ENCODE assay signal across 16 cellular contexts in genomic region chr5:126031989-126032716, GRCh38.
DNase-seq lines count a peak whose midpoint lies in the region; TF ChIP-seq lines count a peak whose summit lies in the region.
"Had no signal": no experiment of that assay in that cellular context is flagged by ENCODE, and none has a peak within 500 bp of the region (broad histone marks: within the 10 kb centered on the region; RNA-seq: fewer than 3 reads in every experiment).

No MANE protein-coding gene starts in this region.

- no peaks in the 10 kb centered on the region for H3K9me3 ChIP-seq in testis
- H3K9me3 ChIP-seq: ovary had no signal

- H3K27ac ChIP-seq in testis: no peak overlapping the region
- H3K27ac ChIP-seq: ovary had no signal

- no peaks in the 10 kb centered on the region for H3K27me3 ChIP-seq in testis
- no peaks in the 10 kb centered on the region for H3K27me3 ChIP-seq in H7 (ENCODE audit: control insufficient read depth, insufficient read depth, low read length)
- H3K27me3 ChIP-seq: ovary had no signal

- H3K36me3 ChIP-seq in testis (ENCODE audit: low read depth, missing control alignments) (no peaks in the 10 kb centered on the region), H7 (replicated peaks; ENCODE audit: control insufficient read depth, insufficient read depth, low read length) (no peaks in the 10 kb centered on the region)
- H3K36me3 ChIP-seq: ovary had no signal

- TF ChIP-seq CTCF in testis (IDR thresholded peaks at IDR 0.05): no peak

- intact Hi-C loops in cardiac septum (cut with DNase I) (no loop called here), testis (cut with DNase I; ENCODE audit: low total_unique reads) (no loop called here)

- no peak for TF ChIP-seq POLR2A in testis (IDR thresholded peaks at IDR 0.05)

- no peak overlapping the region for H3K4me3 ChIP-seq in testis
- H3K4me3 ChIP-seq in H7 (ENCODE audit: insufficient read depth, low read depth, low read length): no peak overlapping the region
- H3K4me3 ChIP-seq: ovary had no signal

- no peaks in the 10 kb centered on the region for H3K4me1 ChIP-seq in testis

- 73 to 85% methylated on average over 7 of the region's 7 CpGs for WGBS in testis, 2 donors

- peak; percentile 61 for DNase-seq in NCI-H345 (lab: John Stamatoyannopoulos, UW)
- no peak for DNase-seq in NCI-H345 treated with DMSO at 0.1 percent for 48 hours (lab: John Stamatoyannopoulos, UW; ENCODE audit: unreplicated experiment)
- peak; percentile 5 for DNase-seq in amniotic stem cell (lab: John Stamatoyannopoulos, UW)
- DNase-seq in cardiac septum (ENCODE audit: low spot score): peak; percentile 83
- peak; percentile 29 for DNase-seq in testis
- no peak for DNase-seq in COLO668 (lab: John Stamatoyannopoulos, UW; ENCODE audit: unreplicated experiment)
- no peak for DNase-seq in H7
- DNase-seq in 8988T: no peak
- DNase-seq: ACHN; activated CD4-positive, alpha-beta T cell treated with anti-CD3 and anti-CD28 coated beads, Interleukin-2, amount 10 ng/mL, durations not matched to agents 7 days and 5 days; activated naive CD4-positive, alpha-beta T cell treated with anti-CD3 and anti-CD28 coated beads for 36 hours; islet precursor cell; NCI-H1930; SIG-M5; trophoblast cell had no signal

Comparison
In these comparisons a context has a peak if more than half of its experiments do, and no peak if none do; other contexts are left out.
1. DNase-seq: peak in NCI-H345 (single experiment), amniotic stem cell (single experiment), cardiac septum (single experiment) and testis (single experiment); none in NCI-H345 treated with DMSO at 0.1 percent for 48 hours (single experiment), COLO668 (single experiment), H7 (single experiment) and 8988T (single experiment).